In the genomic region with DNA sequence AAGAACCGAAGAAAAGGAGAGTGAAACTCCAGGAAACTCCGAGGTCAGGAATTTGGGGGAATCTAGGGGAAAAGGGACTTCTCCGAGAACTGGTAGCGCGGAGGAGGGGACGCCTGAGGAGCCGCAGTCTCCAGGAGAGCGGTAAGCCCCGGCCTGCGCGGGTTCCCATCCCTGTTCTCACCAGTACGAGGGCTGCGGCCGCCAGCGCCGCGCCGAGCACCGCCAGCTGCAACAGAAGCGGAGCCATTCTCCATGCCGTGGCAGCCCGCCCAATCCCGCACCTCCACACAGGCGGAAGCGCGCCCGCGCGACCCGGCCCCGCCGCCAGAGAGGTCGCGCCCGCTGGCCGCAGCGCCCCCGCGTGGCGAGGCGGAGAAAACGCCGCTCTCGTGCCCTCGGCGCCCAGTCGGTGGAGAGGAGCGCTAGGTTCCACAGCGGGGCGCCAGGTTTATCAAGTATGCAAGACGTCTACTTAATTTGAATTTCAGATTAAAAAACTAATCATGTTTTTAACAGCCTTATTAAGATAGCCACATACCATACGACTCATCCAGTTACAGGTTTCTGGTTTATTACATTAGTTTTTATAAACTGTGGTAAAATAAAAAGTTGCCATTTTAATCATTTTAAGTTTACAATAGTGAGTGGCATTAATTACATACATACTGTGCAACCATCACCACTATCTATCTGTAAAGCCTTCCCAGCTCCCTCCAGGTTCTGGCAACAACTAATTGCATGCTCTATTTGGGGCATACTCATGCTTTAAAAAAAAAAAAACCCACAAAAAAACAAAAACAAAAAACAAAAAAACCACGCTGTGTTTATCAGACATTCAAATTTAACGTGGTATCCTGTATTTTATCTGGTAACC, we compare ENCODE assay signal across 8 cellular contexts. TPM values are rescaled to one million over a fixed set of nuclear protein-coding genes. Genes with fewer than 3 reads are reported as not detected.
DNase-seq lines count a peak whose midpoint lies in the region; ATAC-seq and TF ChIP-seq lines count a peak whose summit lies in the region.

A gene with protein sequence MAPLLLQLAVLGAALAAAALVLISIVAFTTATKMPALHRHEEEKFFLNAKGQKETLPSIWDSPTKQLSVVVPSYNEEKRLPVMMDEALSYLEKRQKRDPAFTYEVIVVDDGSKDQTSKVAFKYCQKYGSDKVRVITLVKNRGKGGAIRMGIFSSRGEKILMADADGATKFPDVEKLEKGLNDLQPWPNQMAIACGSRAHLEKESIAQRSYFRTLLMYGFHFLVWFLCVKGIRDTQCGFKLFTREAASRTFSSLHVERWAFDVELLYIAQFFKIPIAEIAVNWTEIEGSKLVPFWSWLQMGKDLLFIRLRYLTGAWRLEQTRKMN (minus strand): TSS at position 287 of the 874 bp plus-strand sequence. CDS start 40 bp downstream, at position 247.

- no peaks in the 10 kb centered on the region for H3K9me3 ChIP-seq in left lung

- intact Hi-C loops in left lung (cut with DNase I) = no loop called here

- H3K27ac ChIP-seq in C4-2B (peak within 1 kb of the TSS; percentile 81), left lung (peak within 1 kb of the TSS; percentile 98)

- TF ChIP-seq CTCF in C4-2B (conservative IDR thresholded peaks at IDR 0.05) (peak; percentile 98), left lung (IDR thresholded peaks at IDR 0.05) (peak; percentile 95 to 98)

- peaks cover 13 to 30% of the 10 kb centered on the region in 2 donors for H3K4me1 ChIP-seq in left lung

- ATAC-seq in GM19328 (IDR thresholded peaks at IDR 0.05; ENCODE audit: unreplicated experiment) (peak; percentile 64), HG03469 (IDR thresholded peaks at IDR 0.05; ENCODE audit: unreplicated experiment) (peak; percentile 60), left lung (peak; percentile 93)

- peak within 1 kb of the TSS; percentile 87 to 89 for H3K4me3 ChIP-seq in left lung

- H3K36me3 ChIP-seq in left lung = peaks cover 0 to 24% of the 10 kb centered on the region in 2 donors

- DNase-seq in NCI-H748 (lab: John Stamatoyannopoulos, UW; ENCODE audit: unreplicated experiment) (peak; percentile 93), cortex of kidney (lab: John Stamatoyannopoulos, UW) (peak; percentile 28), left lung (peak; percentile 91 to 99)
- peak; percentile 91 for DNase-seq in activated CD4-positive, alpha-beta T cell treated with anti-CD3 and anti-CD28 coated beads, Interleukin-2, amount 50 U/mL, for 1 hour
- peak; percentile 85 to 91 for DNase-seq in stimulated activated CD4-positive, alpha-beta T cell treated with anti-CD3 and anti-CD28 coated beads, Interleukin-2, amount 100 ng/mL, for 48 hours

- no peaks in the 10 kb centered on the region for H3K27me3 ChIP-seq in left lung

RNA-seq across cellular contexts. Expression of the gene that starts here (rescaled TPM):
- 10 to 100 TPM; 36.5 to 42.7 TPM for total RNA-seq in left lung

Comparison
In these comparisons a context has a peak if more than half of its experiments do, and no peak if none do; other contexts are left out.
1. Peak in every context shown above with its lines: DNase-seq, ATAC-seq, H3K4me3 ChIP-seq and H3K27ac ChIP-seq.
2. DNase-seq: peak in every context shown above with its lines; median percentile 95 in left lung; 93 in NCI-H748; 91 in activated CD4-positive, alpha-beta T cell treated with anti-CD3 and anti-CD28 coated beads, Interleukin-2, amount 50 U/mL, for 1 hour; 88 in stimulated activated CD4-positive, alpha-beta T cell treated with anti-CD3 and anti-CD28 coated beads, Interleukin-2, amount 100 ng/mL, for 48 hours; 28 in cortex of kidney.